ENCODE assay signal across 8 cellular contexts in genomic region chr14:22391908-22392307, GRCh38.
DNase-seq lines count a peak whose midpoint lies in the region; ATAC-seq and TF ChIP-seq lines count a peak whose summit lies in the region.

No MANE protein-coding gene starts in this region.

- peak; percentile 50 to 82 (median 63) for TF ChIP-seq CTCF in esophagus squamous epithelium (IDR thresholded peaks at IDR 0.05)

- WGBS in esophagus squamous epithelium, 2 donors: 26 to 59% methylated on average over 3 to 5 of the region's 6 CpGs

- H3K4me3 ChIP-seq in esophagus squamous epithelium: no peak overlapping the region
- no peak overlapping the region for H3K4me3 ChIP-seq in effector memory CD4-positive, alpha-beta T cell (ENCODE audit: insufficient read depth, low read depth, low read length, poor library complexity, severe bottlenecking)

- H3K9me3 ChIP-seq in esophagus squamous epithelium: no peaks in the 10 kb centered on the region
- H3K9me3 ChIP-seq in effector memory CD4-positive, alpha-beta T cell (ENCODE audit: control insufficient read depth, low read length): no peaks in the 10 kb centered on the region

- POLR2A ChIA-PET in activated CD8-positive, alpha-beta T cell treated with anti-CD3 and anti-CD28 coated beads, Interleukin-2, amount 10 ng/mL, durations not matched to agents 7 days and 5 days (lab: Charles Lee): no interaction called here

- no peak for TF ChIP-seq POLR2A in esophagus squamous epithelium (IDR thresholded peaks at IDR 0.05)

- intact Hi-C loops in esophagus squamous epithelium (cut with DNase I): loop anchor here (5.0 kb wide), 1 partner anchor 80 kb away; no protein-coding TSS in a partner anchor

- CTCF ChIA-PET in activated CD8-positive, alpha-beta T cell treated with anti-CD3 and anti-CD28 coated beads, Interleukin-2, amount 10 ng/mL, durations not matched to agents 7 days and 5 days (lab: Charles Lee): no interaction called here

- H3K9me3 Mint-ChIP-seq in activated CD8-positive, alpha-beta T cell treated with anti-CD3 and anti-CD28 coated beads, Interleukin-2, amount 10 ng/mL, durations not matched to agents 7 days and 5 days (ENCODE audit: insufficient read depth): no peaks in the 10 kb centered on the region

- H3K4me3 Mint-ChIP-seq in activated CD8-positive, alpha-beta T cell treated with anti-CD3 and anti-CD28 coated beads, Interleukin-2, amount 10 ng/mL, durations not matched to agents 7 days and 5 days: no peak overlapping the region

- peaks cover 0 to 29% (median 0%) of the 10 kb centered on the region in 4 donors for H3K27me3 ChIP-seq in esophagus squamous epithelium
- H3K27me3 ChIP-seq in effector memory CD4-positive, alpha-beta T cell (replicated peaks; ENCODE audit: control insufficient read depth, insufficient read depth, low read length, poor library complexity, severe bottlenecking): no peaks in the 10 kb centered on the region

- peaks cover 0 to 40% (median 13%) of the 10 kb centered on the region in 3 donors for H3K4me1 ChIP-seq in esophagus squamous epithelium
- no peaks in the 10 kb centered on the region for H3K4me1 ChIP-seq in effector memory CD4-positive, alpha-beta T cell (ENCODE audit: control insufficient read depth, insufficient read depth, low read length, poor library complexity, severe bottlenecking)

- H3K36me3 ChIP-seq in esophagus squamous epithelium: no peaks in the 10 kb centered on the region
- no peaks in the 10 kb centered on the region for H3K36me3 ChIP-seq in effector memory CD4-positive, alpha-beta T cell (ENCODE audit: control insufficient read depth, insufficient read depth, low read length)

- no peaks in the 10 kb centered on the region for H3K4me1 Mint-ChIP-seq in activated CD8-positive, alpha-beta T cell treated with anti-CD3 and anti-CD28 coated beads, Interleukin-2, amount 10 ng/mL, durations not matched to agents 7 days and 5 days (ENCODE audit: low read depth)

- H3K27ac Mint-ChIP-seq in activated CD8-positive, alpha-beta T cell treated with anti-CD3 and anti-CD28 coated beads, Interleukin-2, amount 10 ng/mL, durations not matched to agents 7 days and 5 days: no peak overlapping the region

- DNase-seq in GDM1 (lab: John Stamatoyannopoulos, UW) (peak; percentile 44), RPMI7951 (ENCODE audit: low read depth) (peak; percentile 80), esophagus squamous epithelium (lab: John Stamatoyannopoulos, UW) (no peak), myocyte (ENCODE audit: low read depth) (peak; percentile 76)
- DNase-seq in effector memory CD4-positive, alpha-beta T cell: no peak
- no peak for DNase-seq in activated CD8-positive, alpha-beta T cell treated with anti-CD3 and anti-CD28 coated beads, Interleukin-2, amount 10 ng/mL, durations not matched to agents 7 days and 5 days

- no peaks in the 10 kb centered on the region for H3K36me3 Mint-ChIP-seq in activated CD8-positive, alpha-beta T cell treated with anti-CD3 and anti-CD28 coated beads, Interleukin-2, amount 10 ng/mL, durations not matched to agents 7 days and 5 days (ENCODE audit: low read depth)

- no peak overlapping the region for H3K27ac ChIP-seq in esophagus squamous epithelium
- no peak overlapping the region for H3K27ac ChIP-seq in effector memory CD4-positive, alpha-beta T cell (ENCODE audit: insufficient read depth, low read length, poor library complexity, severe bottlenecking)

- H3K27me3 Mint-ChIP-seq in activated CD8-positive, alpha-beta T cell treated with anti-CD3 and anti-CD28 coated beads, Interleukin-2, amount 10 ng/mL, durations not matched to agents 7 days and 5 days (ENCODE audit: low read depth): no peaks in the 10 kb centered on the region

- ATAC-seq in HG03565 (IDR thresholded peaks at IDR 0.05; ENCODE audit: unreplicated experiment): peak; percentile 29
- ATAC-seq in activated CD8-positive, alpha-beta T cell treated with anti-CD3 and anti-CD28 coated beads, Interleukin-2, amount 10 ng/mL, durations not matched to agents 7 days and 5 days: no peak
- ATAC-seq in GM19035 (IDR thresholded peaks at IDR 0.05; ENCODE audit: unreplicated experiment): no peak

Comparison
In these comparisons a context has a peak if more than half of its experiments do, and no peak if none do; other contexts are left out.
1. DNase-seq: peak in GDM1 (single experiment), RPMI7951 (single experiment) and myocyte (single experiment); none in esophagus squamous epithelium (single experiment), effector memory CD4-positive, alpha-beta T cell (0 of 3) and activated CD8-positive, alpha-beta T cell treated with anti-CD3 and anti-CD28 coated beads, Interleukin-2, amount 10 ng/mL, durations not matched to agents 7 days and 5 days (single experiment).